18 cellular contexts compared by ENCODE assay signal in genomic region chr10:14329609-14330246, GRCh38. TPM values are rescaled to one million over a fixed set of nuclear protein-coding genes. Genes with fewer than 3 reads are reported as not detected.
DNase-seq lines count a peak whose midpoint lies in the region; ATAC-seq and TF ChIP-seq lines count a peak whose summit lies in the region.
"Had no signal": no experiment of that assay in that cellular context is flagged by ENCODE, and none has a peak within 500 bp of the region (broad histone marks: within the 10 kb centered on the region; RNA-seq: fewer than 3 reads in every experiment).

No MANE protein-coding gene starts in this region.

- POLR2A ChIA-PET in WTC11 (lab: Charles Lee): no interaction called here

- H3K4me3 ChIP-seq in H7 (ENCODE audit: insufficient read depth, low read depth, low read length): no peak overlapping the region
- H3K4me3 ChIP-seq in MM.1S (ENCODE audit: low read length): no peak overlapping the region
- H3K4me3 ChIP-seq: mucosa of descending colon, SJSA1 had no signal

- no peak overlapping the region for H3K4me2 ChIP-seq in MM.1S (ENCODE audit: low read depth, low read length)

- no peak overlapping the region for H3K27ac ChIP-seq in MM.1S (ENCODE audit: low read length)
- H3K27ac ChIP-seq: brain microvascular endothelial cell, SJSA1 had no signal

- no peaks in the 10 kb centered on the region for H3K36me3 Mint-ChIP-seq in WTC11
- H3K36me3 Mint-ChIP-seq: CD8-positive, alpha-beta memory T cell had no signal

- H3K79me2 ChIP-seq in MM.1S (ENCODE audit: low read length): no peaks in the 10 kb centered on the region

- H3K9ac ChIP-seq in MM.1S (ENCODE audit: low read length): no peak overlapping the region

- no peaks in the 10 kb centered on the region for H3K9me2 ChIP-seq in MM.1S (replicated peaks; ENCODE audit: insufficient read depth, low read length)

- H3K4me1 ChIP-seq in MM.1S (ENCODE audit: low read length): no peaks in the 10 kb centered on the region

- no peaks in the 10 kb centered on the region for H3K27me3 ChIP-seq in H7 (ENCODE audit: control insufficient read depth, insufficient read depth, low read length)
- H3K27me3 ChIP-seq in MM.1S (replicated peaks; ENCODE audit: insufficient read depth, low read length): no peaks in the 10 kb centered on the region
- H3K27me3 ChIP-seq: brain microvascular endothelial cell had no signal

- H2AFZ ChIP-seq in MM.1S (ENCODE audit: low read length): no peak overlapping the region

- no peaks in the 10 kb centered on the region for H4K20me1 ChIP-seq in MM.1S (ENCODE audit: insufficient read depth, low read length)

- peak overlapping the region; percentile 41 for H3K4me3 Mint-ChIP-seq in WTC11
- H3K4me3 Mint-ChIP-seq: activated CD4-positive, alpha-beta T cell treated with anti-CD3 and anti-CD28 coated beads, Interleukin-2, amount 10 ng/mL, durations not matched to agents 7 days and 5 days; CD8-positive, alpha-beta memory T cell had no signal

- H3F3A ChIP-seq in MM.1S (ENCODE audit: insufficient read depth, low read length): no peaks in the 10 kb centered on the region

- peak overlapping the region; percentile 52 for H3K27ac Mint-ChIP-seq in WTC11
- H3K27ac Mint-ChIP-seq: activated CD4-positive, alpha-beta T cell treated with anti-CD3 and anti-CD28 coated beads, Interleukin-2, amount 10 ng/mL, durations not matched to agents 7 days and 5 days; CD8-positive, alpha-beta memory T cell had no signal

- H3K27me3 Mint-ChIP-seq in WTC11 (ENCODE audit: low read depth): peaks cover 2% of the 10 kb centered on the region; the same call in 1 of the 2 replicates

- no peaks in the 10 kb centered on the region for H3K36me3 ChIP-seq in H7 (replicated peaks; ENCODE audit: control insufficient read depth, insufficient read depth, low read length)
- H3K36me3 ChIP-seq in MM.1S (replicated peaks; ENCODE audit: insufficient read depth, low read length): no peaks in the 10 kb centered on the region
- H3K36me3 ChIP-seq: brain microvascular endothelial cell, SJSA1 had no signal

- H3K4me1 Mint-ChIP-seq in WTC11: peaks cover 44% of the 10 kb centered on the region
- H3K4me1 Mint-ChIP-seq: activated CD4-positive, alpha-beta T cell treated with anti-CD3 and anti-CD28 coated beads, Interleukin-2, amount 10 ng/mL, durations not matched to agents 7 days and 5 days had no signal

- intact Hi-C loops in posterior cingulate gyrus (cut with DNase I): no loop called here

- TF ChIP-seq CTCF in WTC11 (IDR thresholded peaks at IDR 0.05): no peak
- TF ChIP-seq CTCF in MM.1S (IDR thresholded peaks at IDR 0.05; ENCODE audit: low read length): no peak

- no peaks in the 10 kb centered on the region for H3K9me3 Mint-ChIP-seq in WTC11
- H3K9me3 Mint-ChIP-seq: activated CD4-positive, alpha-beta T cell treated with anti-CD3 and anti-CD28 coated beads, Interleukin-2, amount 10 ng/mL, durations not matched to agents 7 days and 5 days had no signal

- ATAC-seq in WTC11 (peak; percentile 56), GM21390 (IDR thresholded peaks at IDR 0.05; ENCODE audit: unreplicated experiment) (no peak)
- ATAC-seq: mucosa of descending colon; stimulated activated naive CD8-positive, alpha-beta T cell treated with anti-CD3 and anti-CD28 coated beads, Interleukin-15, Interleukin-2, amounts not matched to agents 100 U/mL and 50 U/mL, for 24 hours had no signal

- DNase-seq in H7: peak; percentile 63
- DNase-seq in WTC11 (ENCODE audit: low spot score): peak; percentile 40
- DNase-seq in iPS-NIHi7 (ENCODE audit: extremely low spot score): peak; percentile 40
- peak in 8 of 10 donors; percentile 43 to 94 (median 62) for DNase-seq in posterior cingulate gyrus
- DNase-seq in activated CD4-positive, alpha-beta T cell treated with anti-CD3 and anti-CD28 coated beads for 1 hour: no peak
- no peak for DNase-seq in MM.1S
- DNase-seq in activated CD4-positive, alpha-beta T cell treated with anti-CD3 and anti-CD28 coated beads, Interleukin-2, amount 50 U/mL, for 48 hours: no peak
- DNase-seq: activated CD4-positive, alpha-beta T cell treated with anti-CD3 and anti-CD28 coated beads, Interleukin-2, amount 10 ng/mL, durations not matched to agents 7 days and 5 days; activated naive CD4-positive, alpha-beta T cell treated with Interleukin-2 at 50 U/mL for 16 hours; activated T-cell treated with anti-CD3 and anti-CD28 coated beads for 4 hours; brain microvascular endothelial cell; CD8-positive, alpha-beta memory T cell; Karpas-422; mucosa of descending colon; NCI-H1417 treated with DMSO at 0.1 percent for 48 hours; stimulated activated naive CD8-positive, alpha-beta T cell treated with anti-CD3 and anti-CD28 coated beads, Interleukin-15, Interleukin-2, amounts not matched to agents 100 U/mL and 50 U/mL, for 24 hours had no signal

- CTCF ChIA-PET in WTC11 (lab: Charles Lee): interaction anchor here (0.8 to 1.7 kb wide), 7 partner anchors 10 to 133 kb away, joined by 3 to 14 read pairs (median 4); no protein-coding TSS in a partner anchor

- H3K9me3 ChIP-seq in MM.1S (replicated peaks; ENCODE audit: insufficient read depth, low read length): no peaks in the 10 kb centered on the region
- H3K9me3 ChIP-seq: mucosa of descending colon, SJSA1 had no signal

TF ChIP-seq in WTC11, 78 proteins besides CTCF, POLR2A, EP300 and RAD21:
- TF ChIP-seq HMGA2 (CRISPR knock-in tag; IDR thresholded peaks at IDR 0.05): no peak
- TF ChIP-seq SOX15 (CRISPR knock-in tag; IDR thresholded peaks at IDR 0.05): no peak
- no peak for TF ChIP-seq ZNF423 (CRISPR knock-in tag; IDR thresholded peaks at IDR 0.05)
- no peak for TF ChIP-seq E2F5 (CRISPR knock-in tag; IDR thresholded peaks at IDR 0.05)
- TF ChIP-seq ZNF121 (CRISPR knock-in tag; IDR thresholded peaks at IDR 0.05): no peak
- no peak for TF ChIP-seq GTF2I (CRISPR knock-in tag; conservative IDR thresholded peaks at IDR 0.05)
- TF ChIP-seq ESRRA (CRISPR knock-in tag; IDR thresholded peaks at IDR 0.05; ENCODE audit: borderline replicate concordance): no peak
- no peak for TF ChIP-seq PRRX2 (CRISPR knock-in tag; IDR thresholded peaks at IDR 0.05)
- TF ChIP-seq ERG (CRISPR knock-in tag; IDR thresholded peaks at IDR 0.05): no peak
- no peak for TF ChIP-seq EMX1 (CRISPR knock-in tag; IDR thresholded peaks at IDR 0.05)
- TF ChIP-seq MAX (CRISPR knock-in tag; IDR thresholded peaks at IDR 0.05): no peak
- no peak for TF ChIP-seq NFE2L1 (CRISPR knock-in tag; IDR thresholded peaks at IDR 0.05)
- TF ChIP-seq CBFB (CRISPR knock-in tag; IDR thresholded peaks at IDR 0.05; ENCODE audit: low read depth): no peak
- no peak for TF ChIP-seq ATF1 (CRISPR knock-in tag; IDR thresholded peaks at IDR 0.05)
- no peak for TF ChIP-seq TCF7 (CRISPR knock-in tag; IDR thresholded peaks at IDR 0.05; ENCODE audit: low read depth)

RNA-seq across cellular contexts. Expression of gene FRMD4A, which starts 1.0 kb away (rescaled TPM):
- total RNA-seq in H7 (2014; rRNA removed; shearing (Covaris generic)): 10.8 TPM in 2 replicates
- total RNA-seq in WTC11 (2021): 17.5 to 35.5 TPM (median 22.9 TPM) in 3 replicates

Comparison
In these comparisons a context has a peak if more than half of its experiments do, and no peak if none do; other contexts are left out.
1. DNase-seq: peak in H7 (single experiment), WTC11 (single experiment), iPS-NIHi7 (single experiment) and posterior cingulate gyrus (8 of 10); none in activated CD4-positive, alpha-beta T cell treated with anti-CD3 and anti-CD28 coated beads for 1 hour (single experiment), MM.1S (single experiment) and activated CD4-positive, alpha-beta T cell treated with anti-CD3 and anti-CD28 coated beads, Interleukin-2, amount 50 U/mL, for 48 hours (0 of 2).